In the genomic region with DNA sequence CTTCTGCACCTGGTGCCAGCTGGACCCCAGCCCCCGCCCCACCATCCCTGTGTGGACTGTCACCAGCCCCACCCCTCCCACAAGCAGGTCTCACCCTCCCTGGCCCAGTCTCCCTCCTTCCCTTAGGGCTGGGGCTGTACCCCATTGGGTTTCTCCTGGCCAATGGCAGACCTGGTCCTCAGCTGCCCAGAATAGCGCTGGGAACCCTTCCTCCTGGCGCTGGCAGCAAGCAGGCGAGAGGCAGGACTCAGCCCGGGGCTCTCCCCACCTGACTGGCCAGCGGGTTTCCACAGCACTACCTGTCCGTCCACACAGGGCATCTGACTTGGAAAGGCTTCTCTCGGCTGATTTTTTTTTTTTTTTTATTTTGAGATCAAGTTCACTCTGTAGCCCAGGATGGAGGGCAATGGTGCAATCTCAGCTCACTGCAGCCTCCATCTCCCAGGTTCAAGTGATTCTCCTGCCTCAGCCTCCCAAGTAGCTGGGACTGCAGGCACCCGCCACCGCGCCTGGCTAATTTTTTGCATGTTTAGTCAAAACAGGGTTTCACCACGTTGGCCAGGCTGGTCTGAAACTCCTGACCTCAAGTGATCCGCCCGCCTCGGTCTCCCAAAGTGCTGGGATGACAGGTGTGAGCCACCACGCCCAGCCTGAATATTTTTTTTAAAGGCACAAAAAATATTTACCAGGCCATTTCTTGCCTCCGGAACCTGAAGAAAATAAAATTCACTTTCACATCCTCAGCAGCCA, we compare ENCODE assay signal across 17 cellular contexts. TPM values are rescaled to one million over a fixed set of nuclear protein-coding genes. Genes with fewer than 3 reads are reported as not detected.
DNase-seq lines count a peak whose midpoint lies in the region; ATAC-seq, FAIRE-seq and TF ChIP-seq lines count a peak whose summit lies in the region.
"Had no signal": no experiment of that assay in that cellular context is flagged by ENCODE, and none has a peak within 500 bp of the region (broad histone marks: within the 10 kb centered on the region; RNA-seq: fewer than 3 reads in every experiment).

No MANE protein-coding gene starts in this region.

- H3K36me3 ChIP-seq in astrocyte (ENCODE audit: insufficient read depth, low read length) = no peaks in the 10 kb centered on the region
- H3K36me3 ChIP-seq in gastroesophageal sphincter = no peaks in the 10 kb centered on the region
- H3K36me3 ChIP-seq: BLaER1, HAP-1 had no signal

- intact Hi-C loops in left ventricle myocardium superior (cut with micrococcal nuclease) = loop anchor here (5.0 kb wide), 1 partner anchor 75 kb away; no protein-coding TSS in a partner anchor
- intact Hi-C loops in left cardiac atrium (cut with DNase I) = no loop called here

- H3K4me1 Mint-ChIP-seq in astrocyte (ENCODE audit: low read depth, unreplicated experiment) = no peaks in the 10 kb centered on the region
- H3K4me1 Mint-ChIP-seq in activated T-cell treated with anti-CD3 and anti-CD28 coated beads, Interleukin-2, amount 50 U/mL, for 24 hours (ENCODE audit: low read depth) = no peaks in the 10 kb centered on the region
- H3K4me1 Mint-ChIP-seq: CD8-positive, alpha-beta memory T cell had no signal

- no peaks in the 10 kb centered on the region for H4K20me1 ChIP-seq in astrocyte (ENCODE audit: insufficient read depth, low read length)

- TF ChIP-seq CTCF in astrocyte (IDR thresholded peaks at IDR 0.05; ENCODE audit: insufficient read depth, low read depth, low read length) (no peak), gastroesophageal sphincter (IDR thresholded peaks at IDR 0.05) (no peak)

- H3K36me3 Mint-ChIP-seq in astrocyte (ENCODE audit: low read depth, unreplicated experiment) = peaks cover 2% of the 10 kb centered on the region
- H3K36me3 Mint-ChIP-seq in activated T-cell treated with anti-CD3 and anti-CD28 coated beads, Interleukin-2, amount 50 U/mL, for 24 hours (ENCODE audit: low read depth) = no peaks in the 10 kb centered on the region
- H3K36me3 Mint-ChIP-seq: CD8-positive, alpha-beta memory T cell had no signal

- no peak overlapping the region for H3K4me3 Mint-ChIP-seq in astrocyte (ENCODE audit: unreplicated experiment)
- H3K4me3 Mint-ChIP-seq in activated T-cell treated with anti-CD3 and anti-CD28 coated beads, Interleukin-2, amount 50 U/mL, for 24 hours = no peak overlapping the region
- H3K4me3 Mint-ChIP-seq: CD8-positive, alpha-beta memory T cell; HFFc6 had no signal

- ATAC-seq in left ventricle myocardium superior (peak; percentile 14), left cardiac atrium (no peak), gastroesophageal sphincter (no peak)

- H3K27ac ChIP-seq in astrocyte (ENCODE audit: low read depth, low read length) (no peak overlapping the region), gastroesophageal sphincter (no peak overlapping the region)
- H3K27ac ChIP-seq: BLaER1 had no signal

- peaks cover 15% of the 10 kb centered on the region for H3K9me3 ChIP-seq in astrocyte (ENCODE audit: insufficient read depth, low read depth, low read length)
- H3K9me3 ChIP-seq in gastroesophageal sphincter = peaks cover 0 to 25% (median 1%) of the 10 kb centered on the region in 3 donors

- H3K27me3 Mint-ChIP-seq in astrocyte (ENCODE audit: low read depth, unreplicated experiment) = peaks cover 30% of the 10 kb centered on the region
- H3K27me3 Mint-ChIP-seq in activated T-cell treated with anti-CD3 and anti-CD28 coated beads, Interleukin-2, amount 50 U/mL, for 24 hours = peaks cover 25% of the 10 kb centered on the region

- H3K27me3 ChIP-seq in astrocyte (ENCODE audit: insufficient read depth, low read length) (peaks cover 7% of the 10 kb centered on the region), gastroesophageal sphincter (peaks cover 84% of the 10 kb centered on the region)

- H3K4me1 ChIP-seq in astrocyte (ENCODE audit: insufficient read depth, low read length) (no peaks in the 10 kb centered on the region), gastroesophageal sphincter (peaks cover 0 to 5% (median 0%) of the 10 kb centered on the region in 3 donors)
- H3K4me1 ChIP-seq: BLaER1, Caco-2, HAP-1 had no signal

- no peak overlapping the region for H3K4me3 ChIP-seq in astrocyte (ENCODE audit: insufficient read depth, low read depth, low read length)
- H3K4me3 ChIP-seq in gastroesophageal sphincter = no peak overlapping the region
- H3K4me3 ChIP-seq: BLaER1, HAP-1 had no signal

- no peak overlapping the region for H3K9ac ChIP-seq in astrocyte (ENCODE audit: low read length)
- H3K9ac ChIP-seq: BLaER1 had no signal

- peak overlapping the region; percentile 81 for H3K27ac Mint-ChIP-seq in astrocyte (ENCODE audit: unreplicated experiment)
- no peak overlapping the region for H3K27ac Mint-ChIP-seq in activated T-cell treated with anti-CD3 and anti-CD28 coated beads, Interleukin-2, amount 50 U/mL, for 24 hours
- H3K27ac Mint-ChIP-seq: CD8-positive, alpha-beta memory T cell; HFFc6 had no signal

- no peak for TF ChIP-seq POLR2A in gastroesophageal sphincter (IDR thresholded peaks at IDR 0.05)

- H3K4me2 ChIP-seq in astrocyte (ENCODE audit: low read length) = no peak overlapping the region
- H3K4me2 ChIP-seq: BLaER1 had no signal

- WGBS in gastroesophageal sphincter (ENCODE audit: low coverage in 1 of 2), 2 donors = 62 to 79% methylated on average over 5 to 9 of the region's 17 CpGs

- H2AFZ ChIP-seq in astrocyte (ENCODE audit: low read depth, low read length) = no peak overlapping the region

- peaks cover 11% of the 10 kb centered on the region for H3K9me3 Mint-ChIP-seq in astrocyte (ENCODE audit: unreplicated experiment)
- H3K9me3 Mint-ChIP-seq in activated T-cell treated with anti-CD3 and anti-CD28 coated beads, Interleukin-2, amount 50 U/mL, for 24 hours = peaks cover 18% of the 10 kb centered on the region

- no peak for TF ChIP-seq EP300 in gastroesophageal sphincter (IDR thresholded peaks at IDR 0.05)

- H3K79me2 ChIP-seq in astrocyte (ENCODE audit: insufficient read depth, low read length) = no peaks in the 10 kb centered on the region

- no peak for FAIRE-seq in astrocyte (lab: Jason Lieb, UNC)
- FAIRE-seq: GM19239, H1 had no signal

- DNase-seq in left ventricle myocardium superior = no peak
- DNase-seq in left cardiac atrium = no peak
- peak; percentile 12 for DNase-seq in NCI-H2196 (lab: John Stamatoyannopoulos, UW; ENCODE audit: unreplicated experiment)
- DNase-seq in astrocyte (ENCODE audit: low read depth) = no peak
- no peak for DNase-seq in activated T-cell treated with anti-CD3 and anti-CD28 coated beads, Interleukin-2, amount 50 U/mL, for 24 hours
- no peak for DNase-seq in activated CD4-positive, alpha-beta T cell treated with anti-CD3 and anti-CD28 coated beads, Interleukin-2, amount 50 U/mL, for 1 hour
- DNase-seq: AML-193, GF-D8, HFFc6 had no signal

RNA-seq across cellular contexts. Expression of a gene that starts 21.6 kb away (rescaled TPM):
- 1.8 TPM for total RNA-seq in left ventricle myocardium superior
- under 1 TPM; 0.06 to 0.31 TPM for total RNA-seq in left cardiac atrium
- 0.82 and 1.8 TPM in 2 replicates for total RNA-seq in astrocyte
- not detected for total RNA-seq in gastroesophageal sphincter
- total RNA-seq: CD8-positive, alpha-beta memory T cell; HFFc6; HT1080 had no signal
